1 cellular context compared by ENCODE assay signal in the genomic region with DNA sequence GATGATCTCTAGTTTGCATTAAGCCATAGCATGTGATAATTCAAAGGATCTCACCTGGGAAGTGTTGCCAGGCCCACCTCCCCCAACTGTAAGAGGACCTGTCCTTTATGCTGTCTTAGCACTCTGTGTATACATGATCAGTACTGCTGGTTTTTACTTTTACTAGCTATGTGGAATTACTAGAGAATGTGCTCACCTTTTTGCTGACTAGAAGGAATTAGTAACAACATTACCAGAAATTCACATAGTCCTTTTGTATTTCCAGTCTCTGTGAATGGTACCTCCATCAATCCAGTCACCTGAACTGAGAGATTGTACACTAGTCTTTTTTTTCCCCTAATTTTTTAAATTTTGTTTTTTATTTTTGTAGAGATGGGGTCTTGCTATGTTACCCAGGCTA.
TF ChIP-seq lines count a peak whose summit lies in the region.

No MANE protein-coding gene starts in this region.

TF ChIP-seq in HepG2, 621 proteins besides CTCF, POLR2A, EP300 and RAD21 (continued from another document):
- TF ChIP-seq, protein P1, sequence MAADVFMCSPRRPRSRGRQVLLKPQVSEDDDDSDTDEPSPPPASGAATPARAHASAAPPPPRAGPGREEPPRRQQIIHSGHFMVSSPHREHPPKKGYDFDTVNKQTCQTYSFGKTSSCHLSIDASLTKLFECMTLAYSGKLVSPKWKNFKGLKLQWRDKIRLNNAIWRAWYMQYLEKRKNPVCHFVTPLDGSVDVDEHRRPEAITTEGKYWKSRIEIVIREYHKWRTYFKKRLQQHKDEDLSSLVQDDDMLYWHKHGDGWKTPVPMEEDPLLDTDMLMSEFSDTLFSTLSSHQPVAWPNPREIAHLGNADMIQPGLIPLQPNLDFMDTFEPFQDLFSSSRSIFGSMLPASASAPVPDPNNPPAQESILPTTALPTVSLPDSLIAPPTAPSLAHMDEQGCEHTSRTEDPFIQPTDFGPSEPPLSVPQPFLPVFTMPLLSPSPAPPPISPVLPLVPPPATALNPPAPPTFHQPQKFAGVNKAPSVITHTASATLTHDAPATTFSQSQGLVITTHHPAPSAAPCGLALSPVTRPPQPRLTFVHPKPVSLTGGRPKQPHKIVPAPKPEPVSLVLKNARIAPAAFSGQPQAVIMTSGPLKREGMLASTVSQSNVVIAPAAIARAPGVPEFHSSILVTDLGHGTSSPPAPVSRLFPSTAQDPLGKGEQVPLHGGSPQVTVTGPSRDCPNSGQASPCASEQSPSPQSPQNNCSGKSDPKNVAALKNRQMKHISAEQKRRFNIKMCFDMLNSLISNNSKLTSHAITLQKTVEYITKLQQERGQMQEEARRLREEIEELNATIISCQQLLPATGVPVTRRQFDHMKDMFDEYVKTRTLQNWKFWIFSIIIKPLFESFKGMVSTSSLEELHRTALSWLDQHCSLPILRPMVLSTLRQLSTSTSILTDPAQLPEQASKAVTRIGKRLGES (CRISPR knock-in tag; IDR thresholded peaks at IDR 0.05; ENCODE audit: borderline replicate concordance) = no peak
- no peak for TF ChIP-seq NR1H2 (CRISPR knock-in tag; IDR thresholded peaks at IDR 0.05; ENCODE audit: borderline replicate concordance, low read depth)
- TF ChIP-seq MAFF (IDR thresholded peaks at IDR 0.05; ENCODE audit: low read depth, low read length) = peak; percentile 44; the same call in 1 of the 2 replicates
